25 cellular contexts compared by ENCODE assay signal in the genomic region with DNA sequence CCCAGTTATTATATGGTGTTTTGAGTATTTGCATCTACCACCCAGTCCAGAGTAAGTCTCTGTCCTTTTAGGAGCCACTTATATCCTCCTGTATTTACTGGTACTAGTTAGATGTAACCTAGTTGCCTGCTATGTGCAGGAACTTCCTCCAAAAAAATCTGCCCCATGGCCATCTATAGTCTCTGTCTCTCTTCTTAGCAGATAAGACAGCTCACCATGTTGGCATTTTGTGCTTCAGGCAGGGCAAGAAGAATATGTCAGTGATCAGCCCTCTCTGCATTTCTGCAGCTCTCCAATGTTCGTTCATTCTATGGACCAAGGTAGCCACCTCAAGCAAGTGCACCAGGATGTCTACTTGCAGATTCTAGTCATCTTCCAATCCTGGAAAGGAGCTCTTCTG.
"Had no signal": no experiment of that assay in that cellular context is flagged by ENCODE, and none has a peak within 500 bp of the region (broad histone marks: within the 10 kb centered on the region; RNA-seq: fewer than 3 reads in every experiment).

No MANE protein-coding gene starts in this region.

- H3K27me3 ChIP-seq: neutrophil, pancreas, right lobe of liver, sigmoid colon, suprapubic skin, testis, tibial artery, transverse colon, upper lobe of left lung, vagina had no signal

- H3K4me3 ChIP-seq: pancreas, prostate gland, right lobe of liver, sigmoid colon, suprapubic skin, testis, tibial artery, transverse colon, upper lobe of left lung, vagina had no signal

- H3K36me3 ChIP-seq: neutrophil, pancreas, prostate gland, right lobe of liver, sigmoid colon, suprapubic skin, tibial artery, transverse colon, upper lobe of left lung, vagina had no signal

- H3K4me1 ChIP-seq: pancreas, prostate gland, right lobe of liver, sigmoid colon, testis, tibial artery, transverse colon, upper lobe of left lung, vagina had no signal

- DNase-seq: naive thymus-derived CD8-positive, alpha-beta T cell; nephron progenitor cell; nucleus accumbens; pancreas; retina; right cardiac atrium; right lobe of liver; sigmoid colon; small intestine; stimulated activated CD4-positive, alpha-beta T cell treated with anti-CD3 and anti-CD28 coated beads, Interleukin-15, amount 100 ng/mL, for 24 hours; stimulated activated CD4-positive, alpha-beta T cell treated with anti-CD3 and anti-CD28 coated beads, Interleukin-2, amount 100 ng/mL, for 24 hours; stimulated activated CD4-positive, alpha-beta T cell treated with anti-CD3 and anti-CD28 coated beads, Interleukin-2, amount 100 ng/mL, for 48 hours; stimulated activated CD4-positive, alpha-beta T cell treated with anti-CD3 and anti-CD28 coated beads, Interleukin-4, amount 100 ng/mL, for 24 hours; stimulated activated naive CD4-positive, alpha-beta T cell; stimulated activated naive CD8-positive, alpha-beta T cell treated with anti-CD3 and anti-CD28 coated beads, Interleukin-15, amount 100 ng/mL, for 72 hours; stimulated activated naive CD8-positive, alpha-beta T cell treated with anti-CD3 and anti-CD28 coated beads, Interleukin-15, Interleukin-2, amounts not matched to agents 100 U/mL and 50 U/mL, for 24 hours; substantia nigra; testis; tibial artery; transverse colon; upper lobe of left lung had no signal

- H3K27ac ChIP-seq: neutrophil, pancreas, prostate gland, right lobe of liver, sigmoid colon, suprapubic skin, testis, tibial artery, transverse colon, upper lobe of left lung, vagina had no signal

- H3K9me3 ChIP-seq: neutrophil, pancreas, prostate gland, right lobe of liver, sigmoid colon, testis, tibial artery, transverse colon, upper lobe of left lung, vagina had no signal
